In the genomic region with DNA sequence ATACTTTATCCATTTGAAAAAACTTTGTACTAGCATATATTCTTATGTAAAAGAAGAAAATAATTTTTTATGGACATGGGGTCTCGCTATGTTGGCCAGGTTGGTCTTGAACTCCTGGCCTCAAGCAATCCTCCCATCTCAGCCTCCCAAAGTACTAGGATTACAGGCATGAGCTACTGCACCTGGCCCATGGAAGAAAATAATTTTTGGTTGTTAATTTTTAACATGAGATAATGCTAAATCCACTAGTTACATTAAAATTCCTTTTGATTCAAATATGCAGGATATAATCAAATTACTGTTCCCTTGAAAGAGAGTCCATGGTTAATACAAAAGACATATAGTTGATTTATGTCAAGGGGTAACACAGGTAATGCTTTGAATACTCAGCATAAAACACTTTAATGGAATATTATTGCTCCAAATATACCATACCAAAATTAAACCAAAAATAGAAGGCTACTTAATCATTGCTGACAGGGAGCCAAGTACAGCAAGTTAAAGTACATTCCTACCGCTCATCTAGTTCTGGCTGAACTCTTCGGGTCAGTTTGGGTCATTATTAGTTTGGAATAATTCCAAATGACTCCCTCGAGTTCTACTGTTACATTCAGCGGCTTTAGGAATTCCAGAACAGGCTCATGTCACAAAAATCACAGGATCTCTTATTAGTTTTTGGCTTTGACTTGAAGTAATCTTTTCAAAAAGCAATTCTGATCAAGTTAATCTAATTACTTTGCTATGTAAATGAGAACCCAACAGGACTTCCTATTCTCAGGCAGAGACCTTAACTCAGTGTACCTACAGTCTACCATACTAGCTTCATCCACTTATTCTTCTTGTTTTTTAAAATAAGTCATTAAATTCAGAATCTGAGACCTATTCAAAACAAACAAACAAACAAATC, we compare ENCODE assay signal across 10 cellular contexts. TPM values are rescaled to one million over a fixed set of nuclear protein-coding genes. Genes with fewer than 3 reads are reported as not detected.
DNase-seq lines count a peak whose midpoint lies in the region; ATAC-seq, FAIRE-seq and TF ChIP-seq lines count a peak whose summit lies in the region.
"Had no signal": no experiment of that assay in that cellular context is flagged by ENCODE, and none has a peak within 500 bp of the region (broad histone marks: within the 10 kb centered on the region; RNA-seq: fewer than 3 reads in every experiment).

No MANE protein-coding gene starts in this region.

- in situ Hi-C loops in K562 (cut with MboI): no loop called here

- peaks cover 80% of the 10 kb centered on the region for H3K79me2 ChIP-seq in K562 (ENCODE audit: control insufficient read depth, insufficient read depth, low read length)

- CTCF ChIA-PET in K562 (lab: Yijun Ruan, JAX; ENCODE audit: low intra/inter-chr PET ratio): no interaction called here

- no peak for TF ChIP-seq CTCF in K562 (IDR thresholded peaks at IDR 0.05 in 2 of 3, conservative IDR thresholded peaks at IDR 0.05 in 1 of 3; ENCODE audit: insufficient read depth in 2 of 3, low read depth in 1 of 3, low read length in 3 of 3)
- TF ChIP-seq CTCF in kidney epithelial cell (IDR thresholded peaks at IDR 0.05; ENCODE audit: insufficient read depth, low read length, poor library complexity, severe bottlenecking): no peak

- POLR2A ChIA-PET in K562 (lab: Yijun Ruan, JAX): interaction anchor here (0.6 to 1.3 kb wide), 4 partner anchors 9 to 601 kb away, joined by 3 to 4 read pairs (median 3); no protein-coding TSS in a partner anchor

- peak; percentile 91 for DNase-seq in HCEC 1CT
- DNase-seq in K562 (ENCODE audit: extremely low read depth in 1 of 4, low spot score in 3 of 4): no peak
- DNase-seq in kidney epithelial cell (ENCODE audit: low read depth): peak; percentile 48
- no peak for DNase-seq in stimulated activated CD4-positive, alpha-beta T cell treated with anti-CD3 and anti-CD28 coated beads, Interleukin-15, amount 100 ng/mL, for 24 hours
- DNase-seq in retina: no peak
- DNase-seq in NCI-H510A (lab: John Stamatoyannopoulos, UW): no peak
- DNase-seq: caudate nucleus, Peyer's patch had no signal

- no peak; the same call in 2 of the 3 replicates for ATAC-seq in K562
- no peak for ATAC-seq in GM18505 (IDR thresholded peaks at IDR 0.05; ENCODE audit: unreplicated experiment)

- no peak for TF ChIP-seq EP300 in K562 (IDR thresholded peaks at IDR 0.05; ENCODE audit: low read length)

- TF ChIP-seq RAD21 in K562 (CRISPR knock-in tag; conservative IDR thresholded peaks at IDR 0.05 in 1 of 2, IDR thresholded peaks at IDR 0.05 in 1 of 2): no peak

- H3K9me3 ChIP-seq in K562 (replicated peaks; ENCODE audit: control insufficient read depth, insufficient read depth, low read depth, low read length) (no peaks in the 10 kb centered on the region), subcutaneous abdominal adipose tissue (ENCODE audit: control insufficient read depth in 5 of 5, low read length in 5 of 5) (no peaks in the 10 kb centered on the region)
- H3K9me3 ChIP-seq: Peyer's patch had no signal

- no TSS peak for BruUV-seq in K562 (replicated peaks; lab: Mats Ljungman, UMichigan)

- no peaks in the 10 kb centered on the region for H3K9me1 ChIP-seq in K562 (ENCODE audit: control insufficient read depth, insufficient read depth, low read length)

- 33% methylated on average over 5 of the region's 5 CpGs for WGBS in K562 (ENCODE audit: insufficient coverage, low coverage, missing lambda C conversion rate)

- H3K4me3 ChIP-seq in K562: no peak overlapping the region
- H3K4me3 ChIP-seq in kidney epithelial cell (ENCODE audit: low read depth, low read length): no peak overlapping the region
- H3K4me3 ChIP-seq in subcutaneous abdominal adipose tissue (ENCODE audit: low read depth in 1 of 5, low read length in 5 of 5): peak overlapping the region in 1 of 5 donors; percentile 29
- H3K4me3 ChIP-seq: Peyer's patch had no signal

- no peak for FAIRE-seq in K562 (lab: Jason Lieb, UNC)

- no peak for TF ChIP-seq POLR2A in K562 (conservative IDR thresholded peaks at IDR 0.05)
- TF ChIP-seq POLR2A in GM18505 (IDR thresholded peaks at IDR 0.05; ENCODE audit: borderline replicate concordance, extremely low read depth, insufficient read depth, insufficient read length): no peak

- peaks cover 0 to 15% of the 10 kb centered on the region in 2 experiments; a peak in 3 of 5 replicates for H3K4me1 ChIP-seq in K562 (replicated peaks in 1 of 2; ENCODE audit: control insufficient read depth in 2 of 2, insufficient read depth in 2 of 2, low read length in 2 of 2)
- peaks cover 0 to 47% (median 43%) of the 10 kb centered on the region in 5 donors for H3K4me1 ChIP-seq in subcutaneous abdominal adipose tissue (ENCODE audit: control insufficient read depth in 5 of 5, insufficient read depth in 5 of 5, low read length in 5 of 5)

- H3K27ac ChIP-seq in K562 (ENCODE audit: extremely low read depth, low read depth, low read length) (no peak overlapping the region), subcutaneous abdominal adipose tissue (ENCODE audit: low read depth, low read length) (peak overlapping the region; percentile 79)

- H3K36me3 ChIP-seq in K562 (ENCODE audit: control insufficient read depth, insufficient read depth, low read length) (0 out of 3 replicates have a peak, but pooled peaks cover 4% of the 10 kb centered on the region), kidney epithelial cell (ENCODE audit: control insufficient read depth, insufficient read depth, low read length) (no peaks in the 10 kb centered on the region), subcutaneous abdominal adipose tissue (ENCODE audit: control insufficient read depth in 5 of 5, insufficient read depth in 5 of 5, low read length in 5 of 5) (no peaks in the 10 kb centered on the region)
- H3K36me3 ChIP-seq: Peyer's patch had no signal

- H3K9ac ChIP-seq in K562 (ENCODE audit: insufficient read depth in 1 of 2, low read depth in 2 of 2, low read length in 2 of 2) (no peak overlapping the region), subcutaneous abdominal adipose tissue (ENCODE audit: low read length in 5 of 5) (peak overlapping the region in 1 of 5 donors; percentile 35)

- peak overlapping the region; percentile 3; the same call in 1 of the 2 replicates for H3K4me2 ChIP-seq in K562 (ENCODE audit: insufficient read depth, low read length)

- H4K20me1 ChIP-seq in K562 (replicated peaks; ENCODE audit: control insufficient read depth, insufficient read depth, low read length): no peaks in the 10 kb centered on the region

- no peak overlapping the region for H2AFZ ChIP-seq in K562 (ENCODE audit: low read depth, low read length)

- intact Hi-C loops in K562 (cut with micrococcal nuclease): no loop called here

- H3K27me3 ChIP-seq in K562 (ENCODE audit: control insufficient read depth in 2 of 2, insufficient read depth in 2 of 2, low read length in 2 of 2): no peaks in the 10 kb centered on the region
- no peaks in the 10 kb centered on the region for H3K27me3 ChIP-seq in kidney epithelial cell (ENCODE audit: control insufficient read depth, insufficient read depth, low read length)
- H3K27me3 ChIP-seq in subcutaneous abdominal adipose tissue (ENCODE audit: control insufficient read depth in 5 of 5, insufficient read depth in 4 of 5, low read length in 5 of 5): no peaks in the 10 kb centered on the region
- H3K27me3 ChIP-seq: Peyer's patch had no signal

TF ChIP-seq in K562, 482 proteins besides CTCF, POLR2A, EP300 and RAD21 (continues in another document):
- TF ChIP-seq ZNF121 (CRISPR knock-in tag; conservative IDR thresholded peaks at IDR 0.05): peak; percentile 70
- TF ChIP-seq PML (IDR thresholded peaks at IDR 0.05; ENCODE audit: low read length): no peak
- peak; percentile 63 for TF ChIP-seq RBM25 (IDR thresholded peaks at IDR 0.05; ENCODE audit: low read depth, low read length, severe bottlenecking)
- TF ChIP-seq BACH1 (tag; IDR thresholded peaks at IDR 0.05): no peak
- no peak for TF ChIP-seq KDM2B (CRISPR knock-in tag; IDR thresholded peaks at IDR 0.05)
- TF ChIP-seq NCOA1 (IDR thresholded peaks at IDR 0.05; ENCODE audit: low read depth): no peak
- TF ChIP-seq DDX20 (tag; IDR thresholded peaks at IDR 0.05; ENCODE audit: low read depth): no peak
- TF ChIP-seq DACH1 (IDR thresholded peaks at IDR 0.05; ENCODE audit: partially characterized antibody): no peak
- TF ChIP-seq PPARD (CRISPR knock-in tag; IDR thresholded peaks at IDR 0.05): no peak

RNA-seq across cellular contexts. Expression of a gene that starts 6.1 kb away (rescaled TPM):
- 19.6 and 36.2 TPM in 2 replicates for total RNA-seq in K562 (2011; cell fraction: chromatin; rRNA removed; ENCODE audit: low replicate concordance)
- 7.0 and 7.6 TPM in 2 replicates for total RNA-seq in K562 (2011; cell fraction: nucleolus; rRNA removed)
- 13.4 and 20.1 TPM in 2 replicates for total RNA-seq in K562 (2011; cell fraction: nucleoplasm; rRNA removed)
- total RNA-seq in K562 (2014; rRNA removed) (4.5 and 5.8 TPM in 2 replicates), K562 (2014; rRNA removed; fragmentation: Illumina TruSeq; extraction: Trizol) (13.1 and 14.4 TPM in 2 replicates), K562 (2015; rRNA removed; fragmentation: Illumina TruSeq; extraction: Trizol) (11.5 and 12.1 TPM in 2 replicates), K562 (2021) (9.6 and 10.5 TPM in 2 replicates), kidney epithelial cell (23.6 and 26.3 TPM in 2 replicates)
- polyA plus RNA-seq in K562 (2011; rRNA removed) (10.3 and 11.0 TPM in 2 replicates), K562 (2014; fragmentation: Illumina TruSeq; extraction: Trizol) (9.5 and 11.4 TPM in 2 replicates), K562 (2014; fragmentation: Nextera tagmentation; extraction: Ambion mirVana) (1 to 10 TPM; 2.2 to 3.0 TPM), K562 (2014; rRNA removed) (5.6 and 6.6 TPM in 2 replicates)
- polyA plus RNA-seq in K562 (2011; cell fraction: cytosol; rRNA removed): 2.7 and 4.5 TPM in 2 replicates
- polyA plus RNA-seq in K562 (2011; cell fraction: nucleus; rRNA removed): 7.8 and 9.7 TPM in 2 replicates
- polyA plus RNA-seq in K562 (2012): 6.1 and 12.0 TPM in 2 replicates
- polyA minus RNA-seq in K562 (2011; rRNA and poly(A)+ RNA removed): 18.9 and 25.4 TPM in 2 replicates
- polyA minus RNA-seq in K562 (2011; cell fraction: cytosol; rRNA and poly(A)+ RNA removed): 6.1 and 6.5 TPM in 2 replicates
- polyA minus RNA-seq in K562 (2011; cell fraction: nucleus; rRNA and poly(A)+ RNA removed): 8.8 and 23.4 TPM in 2 replicates

Comparison
In these comparisons a context has a peak if more than half of its experiments do, and no peak if none do; other contexts are left out.
1. DNase-seq: peak in HCEC 1CT (single experiment) and kidney epithelial cell (single experiment); none in K562 (0 of 4), stimulated activated CD4-positive, alpha-beta T cell treated with anti-CD3 and anti-CD28 coated beads, Interleukin-15, amount 100 ng/mL, for 24 hours (single experiment), retina (single experiment) and NCI-H510A (single experiment).